16 cellular contexts compared by ENCODE assay signal in the genomic region with DNA sequence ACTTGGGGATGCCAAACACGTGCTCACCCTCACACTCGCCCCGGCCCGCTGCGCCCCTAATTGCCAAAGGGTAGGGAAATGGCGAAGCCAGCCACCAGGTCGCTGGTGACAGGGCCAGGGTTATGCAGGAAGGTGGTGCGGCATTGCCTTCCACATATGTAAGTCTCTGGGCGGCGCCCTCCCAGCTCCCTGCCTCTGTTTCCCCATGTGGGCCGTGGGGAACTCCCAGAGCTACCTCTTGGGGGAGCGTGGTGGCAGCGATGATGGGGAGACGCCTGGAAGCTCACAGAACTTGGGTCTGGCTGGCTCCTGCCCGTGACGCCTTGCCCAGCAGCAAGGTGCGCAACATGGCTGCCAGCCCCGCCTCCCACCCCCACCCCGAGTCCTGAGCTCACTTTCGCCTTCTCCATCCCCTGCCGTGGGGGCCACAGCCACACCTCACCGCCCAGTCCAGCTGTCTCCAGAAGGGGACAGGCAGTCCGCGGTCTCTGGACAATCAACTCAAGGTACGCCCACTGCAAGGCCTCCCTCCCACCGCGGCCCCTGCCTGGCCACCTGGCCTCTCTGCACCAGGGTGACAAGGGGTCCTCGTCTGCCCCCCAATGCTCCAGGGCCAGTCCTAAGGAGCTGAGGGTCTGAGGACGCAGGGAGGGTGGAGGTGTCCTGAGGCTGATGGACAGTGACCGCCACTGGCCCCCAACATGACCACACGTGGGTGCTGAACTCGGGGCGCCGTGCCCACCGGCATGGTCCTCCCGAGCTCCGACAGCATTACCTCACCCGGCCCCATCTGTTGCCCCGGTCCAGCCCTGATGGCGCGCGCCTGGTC. TPM values are rescaled to one million over a fixed set of nuclear protein-coding genes. Genes with fewer than 3 reads are reported as not detected.
DNase-seq lines count a peak whose midpoint lies in the region; ATAC-seq, FAIRE-seq and TF ChIP-seq lines count a peak whose summit lies in the region.
"Had no signal": no experiment of that assay in that cellular context is flagged by ENCODE, and none has a peak within 500 bp of the region (broad histone marks: within the 10 kb centered on the region; RNA-seq: fewer than 3 reads in every experiment).

No MANE protein-coding gene starts in this region.

- no peak for FAIRE-seq in K562 (lab: Jason Lieb, UNC)
- FAIRE-seq: islet of Langerhans had no signal

- H3K9ac ChIP-seq in K562 (ENCODE audit: insufficient read depth in 1 of 2, low read depth in 2 of 2, low read length in 2 of 2) = peak overlapping the region in 1 of 2 experiments; percentile 75; a peak in 2 of 4 replicates

- H3K4me3 ChIP-seq in right atrium auricular region = no peak overlapping the region
- no peak overlapping the region for H3K4me3 ChIP-seq in K562
- no peak overlapping the region for H3K4me3 ChIP-seq in vagina
- H3K4me3 ChIP-seq: ascending aorta, heart left ventricle, Peyer's patch, upper lobe of left lung had no signal

- ATAC-seq in left ventricle myocardium superior = no peak
- ATAC-seq in K562 = no peak
- ATAC-seq in GM19035 (IDR thresholded peaks at IDR 0.05; ENCODE audit: unreplicated experiment) = no peak
- ATAC-seq: activated CD4-positive, CD25-positive, alpha-beta regulatory T cell treated with anti-CD3 and anti-CD28 coated beads, Interleukin-2, amount 50 U/mL, for 24 hours; heart left ventricle had no signal

- BruUV-seq in K562 (replicated peaks; lab: Mats Ljungman, UMichigan) = no TSS peak

- WGBS in K562 (ENCODE audit: insufficient coverage, low coverage, missing lambda C conversion rate) = 76% methylated on average over 38 of the region's 42 CpGs

- CTCF ChIA-PET in K562 (lab: Yijun Ruan, JAX; ENCODE audit: low intra/inter-chr PET ratio) = no interaction called here

- H3K4me1 ChIP-seq in right atrium auricular region = peaks cover 0 to 57% of the 10 kb centered on the region in 2 donors
- peaks cover 8 to 87% of the 10 kb centered on the region in 2 experiments for H3K4me1 ChIP-seq in K562 (replicated peaks in 1 of 2; ENCODE audit: control insufficient read depth in 2 of 2, insufficient read depth in 2 of 2, low read length in 2 of 2)
- H3K4me1 ChIP-seq in vagina = peaks cover 58% of the 10 kb centered on the region

- H3K27me3 ChIP-seq in right atrium auricular region (peaks cover 22 to 40% of the 10 kb centered on the region in 2 donors), K562 (ENCODE audit: control insufficient read depth in 2 of 2, insufficient read depth in 2 of 2, low read length in 2 of 2) (no peaks in the 10 kb centered on the region), vagina (peaks cover 4% of the 10 kb centered on the region)

- no peak overlapping the region for H3K4me2 ChIP-seq in K562 (ENCODE audit: insufficient read depth, low read length)

- intact Hi-C loops in left ventricle myocardium superior (cut with micrococcal nuclease) (no loop called here), K562 (cut with micrococcal nuclease) (no loop called here), vagina (cut with DNase I) (no loop called here)

- no peaks in the 10 kb centered on the region for H3K9me1 ChIP-seq in K562 (ENCODE audit: control insufficient read depth, insufficient read depth, low read length)

- in situ Hi-C loops in K562 (cut with MboI) = no loop called here

- TF ChIP-seq CTCF in right atrium auricular region (IDR thresholded peaks at IDR 0.05) = no peak
- TF ChIP-seq CTCF in K562 (IDR thresholded peaks at IDR 0.05 in 2 of 3, conservative IDR thresholded peaks at IDR 0.05 in 1 of 3; ENCODE audit: insufficient read depth in 2 of 3, low read depth in 1 of 3, low read length in 3 of 3) = no peak
- no peak for TF ChIP-seq CTCF in vagina (IDR thresholded peaks at IDR 0.05)

- H3K27ac ChIP-seq in right atrium auricular region = no peak overlapping the region
- H3K27ac ChIP-seq in K562 (ENCODE audit: extremely low read depth, low read depth, low read length) = no peak overlapping the region
- no peak overlapping the region for H3K27ac ChIP-seq in vagina
- H3K27ac ChIP-seq: ascending aorta, esophagus squamous epithelium, heart left ventricle, Peyer's patch, upper lobe of left lung had no signal

- no peaks in the 10 kb centered on the region for H3K36me3 ChIP-seq in right atrium auricular region
- H3K36me3 ChIP-seq in K562 (ENCODE audit: control insufficient read depth, insufficient read depth, low read length) = peaks cover 31% of the 10 kb centered on the region; the same call in 2 of the 3 replicates
- peaks cover 0 to 11% of the 10 kb centered on the region in 2 donors for H3K36me3 ChIP-seq in vagina

- POLR2A ChIA-PET in K562 (lab: Yijun Ruan, JAX) = interaction anchor here (1.4 to 1.9 kb wide), 4 partner anchors 13 to 30 kb away, joined by 6 to 10 read pairs (median 8); no protein-coding TSS in a partner anchor

- H2AFZ ChIP-seq in K562 (ENCODE audit: low read depth, low read length) = no peak overlapping the region

- peak; percentile 33 for DNase-seq in left ventricle myocardium superior
- no peak for DNase-seq in right atrium auricular region (ENCODE audit: low spot score)
- no peak for DNase-seq in K562 (ENCODE audit: extremely low read depth in 1 of 4, low spot score in 3 of 4)
- DNase-seq in retina = peak; percentile 53
- no peak for DNase-seq in vagina (ENCODE audit: extremely low spot score in 2 of 2)
- DNase-seq: activated gamma-delta T cell, esophagus squamous epithelium, NCI-H526 treated with DMSO at 0.1 percent for 48 hours, Peyer's patch, T-helper 1 cell had no signal

- TF ChIP-seq EP300 in K562 (IDR thresholded peaks at IDR 0.05; ENCODE audit: low read length) = no peak

- H3K9me3 ChIP-seq in right atrium auricular region (no peaks in the 10 kb centered on the region), K562 (replicated peaks; ENCODE audit: control insufficient read depth, insufficient read depth, low read depth, low read length) (no peaks in the 10 kb centered on the region; the same call in 1 of the 2 replicates), vagina (no peaks in the 10 kb centered on the region)
- H3K9me3 ChIP-seq: ascending aorta, esophagus squamous epithelium, heart left ventricle, Peyer's patch, upper lobe of left lung had no signal

- TF ChIP-seq POLR2A in K562 (conservative IDR thresholded peaks at IDR 0.05) = peak; percentile 14; the same call in 1 of the 2 replicates
- TF ChIP-seq POLR2A in vagina (IDR thresholded peaks at IDR 0.05) = no peak

- H3K79me2 ChIP-seq in K562 (ENCODE audit: control insufficient read depth, insufficient read depth, low read length) = peaks cover 44% of the 10 kb centered on the region

- no peak for TF ChIP-seq RAD21 in K562 (CRISPR knock-in tag; conservative IDR thresholded peaks at IDR 0.05 in 1 of 2, IDR thresholded peaks at IDR 0.05 in 1 of 2)

- H4K20me1 ChIP-seq in K562 (replicated peaks; ENCODE audit: control insufficient read depth, insufficient read depth, low read length) = peaks cover 18% of the 10 kb centered on the region

RNA-seq across cellular contexts. Expression of a gene that starts 6.6 kb away (rescaled TPM):
- total RNA-seq in left ventricle myocardium superior = 16.2 TPM
- total RNA-seq in right atrium auricular region = 10 to 100 TPM; 19.1 to 22.3 TPM
- total RNA-seq in K562 (2011; cell fraction: chromatin; rRNA removed; ENCODE audit: low replicate concordance) = 67.3 and 231 TPM in 2 replicates
- total RNA-seq in K562 (2011; cell fraction: nucleolus; rRNA removed) = 138 and 165 TPM in 2 replicates
- total RNA-seq in K562 (2011; cell fraction: nucleoplasm; rRNA removed) = 70.2 and 72.2 TPM in 2 replicates
- 79.4 and 86.1 TPM in 2 replicates for total RNA-seq in K562 (2014; rRNA removed)
- 6.5 and 9.6 TPM in 2 replicates for total RNA-seq in K562 (2014; rRNA removed; fragmentation: Illumina TruSeq; extraction: Trizol)
- total RNA-seq in K562 (2015; rRNA removed; fragmentation: Illumina TruSeq; extraction: Trizol) = 40.6 and 42.3 TPM in 2 replicates
- total RNA-seq in K562 (2021) = 68.3 and 73.1 TPM in 2 replicates
- polyA plus RNA-seq in K562 (2011; rRNA removed) = 25.3 and 27.6 TPM in 2 replicates
- 55.4 and 125 TPM in 2 replicates for polyA plus RNA-seq in K562 (2011; cell fraction: cytosol; rRNA removed)
- polyA plus RNA-seq in K562 (2011; cell fraction: nucleus; rRNA removed) = 35.5 and 63.8 TPM in 2 replicates
- polyA plus RNA-seq in K562 (2012) = 46.1 and 46.4 TPM in 2 replicates
- 36.1 and 45.1 TPM in 2 replicates for polyA plus RNA-seq in K562 (2014; fragmentation: Illumina TruSeq; extraction: Trizol)
- 1 to 10 TPM in 1 of 2 experiments, under 1 TPM in 1; 0.79 to 4.5 TPM for polyA plus RNA-seq in K562 (2014; fragmentation: Nextera tagmentation; extraction: Ambion mirVana)
- polyA plus RNA-seq in K562 (2014; rRNA removed) = 96.0 TPM in 2 replicates
- polyA minus RNA-seq in K562 (2011; rRNA and poly(A)+ RNA removed) = 2.2 and 6.5 TPM in 2 replicates
- 21.9 and 26.5 TPM in 2 replicates for polyA minus RNA-seq in K562 (2011; cell fraction: cytosol; rRNA and poly(A)+ RNA removed)
- 18.2 and 20.3 TPM in 2 replicates for polyA minus RNA-seq in K562 (2011; cell fraction: nucleus; rRNA and poly(A)+ RNA removed)
- 25.0 TPM for total RNA-seq in vagina

RNA-seq across cellular contexts. Expression of a gene that starts 17.7 kb away (rescaled TPM):
- total RNA-seq in left ventricle myocardium superior (2.8 TPM), right atrium auricular region (1 to 10 TPM; 1.0 to 4.4 TPM), K562 (2014; rRNA removed) (2.2 and 3.4 TPM in 2 replicates), K562 (2014; rRNA removed; fragmentation: Illumina TruSeq; extraction: Trizol) (0.29 TPM in 2 replicates), K562 (2015; rRNA removed; fragmentation: Illumina TruSeq; extraction: Trizol) (1.2 and 1.5 TPM in 2 replicates), K562 (2021) (5.7 and 7.0 TPM in 2 replicates), vagina (5.4 TPM)
- total RNA-seq in K562 (2011; cell fraction: chromatin; rRNA removed; ENCODE audit: low replicate concordance) = 10.1 and 40.2 TPM in 2 replicates
- total RNA-seq in K562 (2011; cell fraction: nucleolus; rRNA removed) = 32.6 and 34.9 TPM in 2 replicates
- total RNA-seq in K562 (2011; cell fraction: nucleoplasm; rRNA removed) = 10.8 and 20.5 TPM in 2 replicates
- polyA plus RNA-seq in K562 (2011; rRNA removed) (2.7 and 5.1 TPM in 2 replicates), K562 (2014; fragmentation: Illumina TruSeq; extraction: Trizol) (0.85 and 2.2 TPM in 2 replicates), K562 (2014; fragmentation: Nextera tagmentation; extraction: Ambion mirVana) (under 1 TPM in 1 of 2 experiments, not detected in 1; 0.01 TPM), K562 (2014; rRNA removed) (4.8 and 9.1 TPM in 2 replicates)
- polyA plus RNA-seq in K562 (2011; cell fraction: cytosol; rRNA removed) = 2.9 and 4.0 TPM in 2 replicates
- 56.5 and 86.1 TPM in 2 replicates for polyA plus RNA-seq in K562 (2011; cell fraction: nucleus; rRNA removed)
- 6.2 and 8.3 TPM in 2 replicates for polyA plus RNA-seq in K562 (2012)
- polyA minus RNA-seq in K562 (2011; rRNA and poly(A)+ RNA removed) = 0.35 and 0.60 TPM in 2 replicates
- 1.9 and 8.5 TPM in 2 replicates for polyA minus RNA-seq in K562 (2011; cell fraction: cytosol; rRNA and poly(A)+ RNA removed)
- 10.0 and 12.4 TPM in 2 replicates for polyA minus RNA-seq in K562 (2011; cell fraction: nucleus; rRNA and poly(A)+ RNA removed)

RNA-seq across cellular contexts. Expression of a gene that starts 18.5 kb away (rescaled TPM):
- total RNA-seq in left ventricle myocardium superior (0.72 TPM), right atrium auricular region (1 to 10 TPM; 1.3 to 2.3 TPM), K562 (2014; rRNA removed) (22.1 and 31.4 TPM in 2 replicates), K562 (2014; rRNA removed; fragmentation: Illumina TruSeq; extraction: Trizol) (5.7 and 7.8 TPM in 2 replicates), K562 (2015; rRNA removed; fragmentation: Illumina TruSeq; extraction: Trizol) (12.2 and 14.5 TPM in 2 replicates), K562 (2021) (64.2 and 66.3 TPM in 2 replicates), vagina (6.1 TPM)
- 24.8 and 67.6 TPM in 2 replicates for total RNA-seq in K562 (2011; cell fraction: chromatin; rRNA removed; ENCODE audit: low replicate concordance)
- 113 and 120 TPM in 2 replicates for total RNA-seq in K562 (2011; cell fraction: nucleolus; rRNA removed)
- total RNA-seq in K562 (2011; cell fraction: nucleoplasm; rRNA removed) = 64.9 and 67.3 TPM in 2 replicates
- polyA plus RNA-seq in K562 (2011; rRNA removed) (18.4 and 36.3 TPM in 2 replicates), K562 (2014; fragmentation: Illumina TruSeq; extraction: Trizol) (12.7 and 36.9 TPM in 2 replicates), K562 (2014; fragmentation: Nextera tagmentation; extraction: Ambion mirVana) (1 to 10 TPM; 1.2 to 1.9 TPM), K562 (2014; rRNA removed) (31.8 and 34.1 TPM in 2 replicates)
- polyA plus RNA-seq in K562 (2011; cell fraction: cytosol; rRNA removed) = 26.8 and 94.4 TPM in 2 replicates
- 24.1 and 41.5 TPM in 2 replicates for polyA plus RNA-seq in K562 (2011; cell fraction: nucleus; rRNA removed)
- polyA plus RNA-seq in K562 (2012) = 43.3 and 57.4 TPM in 2 replicates
- polyA minus RNA-seq in K562 (2011; rRNA and poly(A)+ RNA removed) = 11.2 and 16.1 TPM in 2 replicates
- 42.9 and 55.0 TPM in 2 replicates for polyA minus RNA-seq in K562 (2011; cell fraction: cytosol; rRNA and poly(A)+ RNA removed)
- 9.6 and 11.7 TPM in 2 replicates for polyA minus RNA-seq in K562 (2011; cell fraction: nucleus; rRNA and poly(A)+ RNA removed)

RNA-seq across cellular contexts. Expression of a gene that starts 22.5 kb away (rescaled TPM):
- total RNA-seq in left ventricle myocardium superior (0.17 TPM), right atrium auricular region (under 1 TPM; 0.04 to 0.35 TPM), K562 (2014; rRNA removed) (0.05 and 0.08 TPM in 2 replicates), K562 (2014; rRNA removed; fragmentation: Illumina TruSeq; extraction: Trizol) (0.04 TPM in 1 of 2 replicates, not detected in the other), K562 (2015; rRNA removed; fragmentation: Illumina TruSeq; extraction: Trizol) (0.04 TPM in 1 of 2 replicates, not detected in the other), K562 (2021) (0.27 and 0.40 TPM in 2 replicates), vagina (1.2 TPM)
- total RNA-seq in K562 (2011; cell fraction: chromatin; rRNA removed; ENCODE audit: low replicate concordance) = 0.56 and 1.4 TPM in 2 replicates
- 0.66 and 1.3 TPM in 2 replicates for total RNA-seq in K562 (2011; cell fraction: nucleolus; rRNA removed)
- 0.44 and 0.53 TPM in 2 replicates for total RNA-seq in K562 (2011; cell fraction: nucleoplasm; rRNA removed)
- polyA plus RNA-seq in K562 (2011; rRNA removed) (0.01 and 0.06 TPM in 2 replicates), K562 (2014; fragmentation: Illumina TruSeq; extraction: Trizol) (0.01 TPM in 2 replicates), K562 (2014; fragmentation: Nextera tagmentation; extraction: Ambion mirVana) (not detected), K562 (2014; rRNA removed) (0.04 and 0.09 TPM in 2 replicates)
- 0.03 and 0.04 TPM in 2 replicates for polyA plus RNA-seq in K562 (2011; cell fraction: cytosol; rRNA removed)
- polyA plus RNA-seq in K562 (2011; cell fraction: nucleus; rRNA removed) = 0.13 and 0.21 TPM in 2 replicates
- polyA plus RNA-seq in K562 (2012) = 0.43 and 0.48 TPM in 2 replicates
- 0.06 and 0.07 TPM in 2 replicates for polyA minus RNA-seq in K562 (2011; rRNA and poly(A)+ RNA removed)
- not detected in 2 replicates for polyA minus RNA-seq in K562 (2011; cell fraction: cytosol; rRNA and poly(A)+ RNA removed)
- 0.27 and 0.33 TPM in 2 replicates for polyA minus RNA-seq in K562 (2011; cell fraction: nucleus; rRNA and poly(A)+ RNA removed)
- total RNA-seq: ascending aorta had no signal

RNA-seq across cellular contexts. Expression of a gene that starts 34.2 kb away (rescaled TPM):
- total RNA-seq in left ventricle myocardium superior = 625 TPM
- total RNA-seq in right atrium auricular region = 1,000 to 10,000 TPM; 1,712 to 2,156 TPM
- 72.0 and 238 TPM in 2 replicates for total RNA-seq in K562 (2011; cell fraction: chromatin; rRNA removed; ENCODE audit: low replicate concordance)
- total RNA-seq in K562 (2011; cell fraction: nucleolus; rRNA removed) = 545 and 547 TPM in 2 replicates
- 383 and 585 TPM in 2 replicates for total RNA-seq in K562 (2011; cell fraction: nucleoplasm; rRNA removed)
- 2,649 and 2,867 TPM in 2 replicates for total RNA-seq in K562 (2014; rRNA removed)
- total RNA-seq in K562 (2014; rRNA removed; fragmentation: Illumina TruSeq; extraction: Trizol) = 407 and 630 TPM in 2 replicates
- 1,267 and 1,272 TPM in 2 replicates for total RNA-seq in K562 (2015; rRNA removed; fragmentation: Illumina TruSeq; extraction: Trizol)
- 2,126 and 2,254 TPM in 2 replicates for total RNA-seq in K562 (2021)
- polyA plus RNA-seq in K562 (2011; rRNA removed) = 957 and 1,566 TPM in 2 replicates
- polyA plus RNA-seq in K562 (2011; cell fraction: cytosol; rRNA removed) = 3,186 and 4,296 TPM in 2 replicates
- polyA plus RNA-seq in K562 (2011; cell fraction: nucleus; rRNA removed) = 907 and 973 TPM in 2 replicates
- polyA plus RNA-seq in K562 (2012) = 2,701 and 2,899 TPM in 2 replicates
- 912 and 1,907 TPM in 2 replicates for polyA plus RNA-seq in K562 (2014; fragmentation: Illumina TruSeq; extraction: Trizol)
- 100 to 1,000 TPM; 605 to 818 TPM for polyA plus RNA-seq in K562 (2014; fragmentation: Nextera tagmentation; extraction: Ambion mirVana)
- polyA plus RNA-seq in K562 (2014; rRNA removed) = 2,791 and 3,285 TPM in 2 replicates
- polyA minus RNA-seq in K562 (2011; rRNA and poly(A)+ RNA removed) = 202 and 239 TPM in 2 replicates
- polyA minus RNA-seq in K562 (2011; cell fraction: cytosol; rRNA and poly(A)+ RNA removed) = 1,242 and 1,610 TPM in 2 replicates
- polyA minus RNA-seq in K562 (2011; cell fraction: nucleus; rRNA and poly(A)+ RNA removed) = 152 and 304 TPM in 2 replicates
- 3,906 TPM for total RNA-seq in vagina

Comparison
In these comparisons a context has a peak if more than half of its experiments do, and no peak if none do; other contexts are left out.
1. DNase-seq: peak in left ventricle myocardium superior (single experiment) and retina (single experiment); none in right atrium auricular region (single experiment), K562 (0 of 4) and vagina (0 of 2).